ENCODE assay signal across 15 cellular contexts in genomic region chr7:134470864-134471263, GRCh38. TPM values are rescaled to one million over a fixed set of nuclear protein-coding genes. Genes with fewer than 3 reads are reported as not detected.
DNase-seq lines count a peak whose midpoint lies in the region; ATAC-seq and TF ChIP-seq lines count a peak whose summit lies in the region.
"Had no signal": no experiment of that assay in that cellular context is flagged by ENCODE, and none has a peak within 500 bp of the region (broad histone marks: within the 10 kb centered on the region; RNA-seq: fewer than 3 reads in every experiment).

No MANE protein-coding gene starts in this region.

- no peak overlapping the region for H3K9ac ChIP-seq in PC-3 (ENCODE audit: low read length)
- H3K9ac ChIP-seq in endodermal cell (ENCODE audit: extremely low read depth, low read length, poor library complexity, severe bottlenecking): no peak overlapping the region

- no peaks in the 10 kb centered on the region for H3K79me2 ChIP-seq in PC-3 (ENCODE audit: low read length)

- no peaks in the 10 kb centered on the region for H3K36me3 ChIP-seq in PC-3 (ENCODE audit: low read depth, low read length)
- H3K36me3 ChIP-seq in endodermal cell (ENCODE audit: control insufficient read depth, insufficient read depth, low read length): no peaks in the 10 kb centered on the region
- H3K36me3 ChIP-seq: prostate gland had no signal

- ATAC-seq in PC-3 (peak; percentile 90), GM18505 (IDR thresholded peaks at IDR 0.05; ENCODE audit: unreplicated experiment) (no peak)

- POLR2A ChIA-PET in PC-3 (lab: Charles Lee; ENCODE audit: unreplicated experiment): no interaction called here

- H3K27ac ChIP-seq in PC-3 (ENCODE audit: low read length) (no peak overlapping the region), endodermal cell (ENCODE audit: low read depth, low read length) (no peak overlapping the region)
- H3K27ac ChIP-seq: prostate gland had no signal

- H3K4me3 ChIP-seq in PC-3 (ENCODE audit: low read length): no peak overlapping the region
- peak overlapping the region; percentile 4 for H3K4me3 ChIP-seq in endodermal cell (ENCODE audit: low read length)
- H3K4me3 ChIP-seq: prostate gland had no signal

- no peaks in the 10 kb centered on the region for H3F3A ChIP-seq in PC-3 (ENCODE audit: low read length, unreplicated experiment)

- H3K27me3 Mint-ChIP-seq in activated naive CD4-positive, alpha-beta T cell treated with anti-CD3 and anti-CD28 coated beads for 36 hours (ENCODE audit: low read depth): no peaks in the 10 kb centered on the region
- H3K27me3 Mint-ChIP-seq in endodermal cell (ENCODE audit: insufficient read depth): peaks cover 4% of the 10 kb centered on the region
- no peaks in the 10 kb centered on the region for H3K27me3 Mint-ChIP-seq in progenitor cell of endocrine pancreas

- H4K20me1 ChIP-seq in PC-3 (ENCODE audit: low read length): no peaks in the 10 kb centered on the region

- intact Hi-C loops in activated naive CD4-positive, alpha-beta T cell treated with anti-CD3 and anti-CD28 coated beads for 36 hours (cut with micrococcal nuclease): no loop called here
- intact Hi-C loops in PC-3 (cut with micrococcal nuclease): no loop called here

- no peak overlapping the region for H3K4me3 Mint-ChIP-seq in activated naive CD4-positive, alpha-beta T cell treated with anti-CD3 and anti-CD28 coated beads for 36 hours
- no peak overlapping the region for H3K4me3 Mint-ChIP-seq in endodermal cell
- no peak overlapping the region for H3K4me3 Mint-ChIP-seq in progenitor cell of endocrine pancreas (ENCODE audit: low read depth)
- H3K4me3 Mint-ChIP-seq: central memory CD8-positive, alpha-beta T cell had no signal

- no peaks in the 10 kb centered on the region for H3K9me2 ChIP-seq in PC-3 (replicated peaks; ENCODE audit: low read length)

- no peaks in the 10 kb centered on the region for H3K36me3 Mint-ChIP-seq in activated naive CD4-positive, alpha-beta T cell treated with anti-CD3 and anti-CD28 coated beads for 36 hours (ENCODE audit: low read depth)
- H3K36me3 Mint-ChIP-seq in endodermal cell (ENCODE audit: low read depth) (peaks cover 2% of the 10 kb centered on the region), progenitor cell of endocrine pancreas (ENCODE audit: insufficient read depth) (no peaks in the 10 kb centered on the region)

- H3K27ac Mint-ChIP-seq in activated naive CD4-positive, alpha-beta T cell treated with anti-CD3 and anti-CD28 coated beads for 36 hours: no peak overlapping the region
- no peak overlapping the region for H3K27ac Mint-ChIP-seq in endodermal cell
- H3K27ac Mint-ChIP-seq in progenitor cell of endocrine pancreas: no peak overlapping the region

- H3K27me3 ChIP-seq in PC-3 (ENCODE audit: low read length) (no peaks in the 10 kb centered on the region), endodermal cell (ENCODE audit: control insufficient read depth, insufficient read depth, low read length, poor library complexity, severe bottlenecking) (no peaks in the 10 kb centered on the region)

- no peak for TF ChIP-seq CTCF in PC-3 (conservative IDR thresholded peaks at IDR 0.05; ENCODE audit: low read depth, low read length)
- TF ChIP-seq CTCF in endodermal cell (conservative IDR thresholded peaks at IDR 0.05): no peak
- TF ChIP-seq CTCF in progenitor cell of endocrine pancreas (IDR thresholded peaks at IDR 0.05; ENCODE audit: unreplicated experiment): no peak

- DNase-seq in activated naive CD4-positive, alpha-beta T cell treated with anti-CD3 and anti-CD28 coated beads for 36 hours: peak; percentile 18
- DNase-seq in activated naive CD4-positive, alpha-beta T cell treated with anti-CD3 and anti-CD28 coated beads, Interleukin-2, amount 50 U/mL, for 16 hours: no peak
- DNase-seq in PC-3: peak; percentile 79
- DNase-seq in endodermal cell: no peak
- DNase-seq in renal cortical epithelial cell (ENCODE audit: low read depth): peak; percentile 93
- DNase-seq in progenitor cell of endocrine pancreas (ENCODE audit: low spot score, unreplicated experiment): no peak
- DNase-seq in C1 segment of cervical spinal cord (lab: John Stamatoyannopoulos, UW): no peak
- DNase-seq: activated CD4-positive, alpha-beta T cell treated with anti-CD3 and anti-CD28 coated beads for 4 hours; Karpas-422; NCI-H2171 treated with DMSO at 0.1 percent for 48 hours; stimulated activated CD8-positive, alpha-beta memory T cell treated with anti-CD3 and anti-CD28 coated beads, Interleukin-4, amount 100 ng/mL, for 48 hours; T-helper 1 cell had no signal

- WGBS in endodermal cell (ENCODE audit: insufficient coverage in 1 of 2, insufficient read length in 1 of 2), 2 experiments: 94 to 100% methylated on average over 3 to 4 of the region's 4 CpGs

- no peaks in the 10 kb centered on the region for H3K4me1 Mint-ChIP-seq in activated naive CD4-positive, alpha-beta T cell treated with anti-CD3 and anti-CD28 coated beads for 36 hours (ENCODE audit: low read depth)
- H3K4me1 Mint-ChIP-seq in endodermal cell (peaks cover 25% of the 10 kb centered on the region), progenitor cell of endocrine pancreas (ENCODE audit: low read depth) (peaks cover 1% of the 10 kb centered on the region)
- H3K4me1 Mint-ChIP-seq: central memory CD8-positive, alpha-beta T cell had no signal

- peaks cover 2% of the 10 kb centered on the region for H3K9me3 Mint-ChIP-seq in activated naive CD4-positive, alpha-beta T cell treated with anti-CD3 and anti-CD28 coated beads for 36 hours
- H3K9me3 Mint-ChIP-seq in endodermal cell (peaks cover 5% of the 10 kb centered on the region), progenitor cell of endocrine pancreas (ENCODE audit: low read depth) (no peaks in the 10 kb centered on the region)
- H3K9me3 Mint-ChIP-seq: central memory CD8-positive, alpha-beta T cell had no signal

- H3K9me3 ChIP-seq in PC-3 (ENCODE audit: low read length): no peaks in the 10 kb centered on the region
- peaks cover 20% of the 10 kb centered on the region for H3K9me3 ChIP-seq in endodermal cell (ENCODE audit: control insufficient read depth, low read length)
- H3K9me3 ChIP-seq: prostate gland had no signal

- H3K4me1 ChIP-seq in PC-3 (ENCODE audit: insufficient read depth, low read length) (peaks cover 14% of the 10 kb centered on the region), endodermal cell (ENCODE audit: control insufficient read depth, insufficient read depth, low read length) (peaks cover 2% of the 10 kb centered on the region)
- H3K4me1 ChIP-seq: prostate gland had no signal

- no peak for TF ChIP-seq POLR2A in GM18505 (IDR thresholded peaks at IDR 0.05; ENCODE audit: borderline replicate concordance, extremely low read depth, insufficient read depth, insufficient read length)

- CTCF ChIA-PET in activated naive CD4-positive, alpha-beta T cell treated with anti-CD3 and anti-CD28 coated beads for 36 hours (lab: Charles Lee): interaction anchor here (0.6 to 1.6 kb wide), 3 partner anchors 10 to 177 kb away, joined by 3 read pairs; no protein-coding TSS in a partner anchor
- CTCF ChIA-PET in PC-3 (lab: Charles Lee): interaction anchor here (0.6 kb wide), 1 partner anchor 146 kb away, joined by 3 read pairs; no protein-coding TSS in a partner anchor

- BruUV-seq in PC-3 (replicated peaks; lab: Mats Ljungman, UMichigan): no TSS peak

- no peak overlapping the region for H3K4me2 ChIP-seq in PC-3 (ENCODE audit: low read length)

- H2AFZ ChIP-seq in PC-3 (ENCODE audit: low read length): 0 out of 2 replicates have a peak overlapping the region, but pooled peaks have one; percentile 44

RNA-seq across cellular contexts. Expression of gene AKR1B1, which starts 12.0 kb away (rescaled TPM):
- total RNA-seq in activated naive CD4-positive, alpha-beta T cell treated with anti-CD3 and anti-CD28 coated beads for 36 hours: 100 to 1,000 TPM; 103 to 107 TPM
- total RNA-seq in PC-3 (2014; rRNA removed): 1.6 TPM in 1 of 2 replicates, not detected in the other
- total RNA-seq in endodermal cell: 100 to 1,000 TPM; 152 to 216 TPM
- polyA plus RNA-seq in endodermal cell (2013, experiment 1 of 2): 148 TPM
- polyA plus RNA-seq in endodermal cell (2013, experiment 2 of 2): 146 TPM
- total RNA-seq in renal cortical epithelial cell: 931 and 988 TPM in 2 replicates
- 96.0 and 99.8 TPM in 2 replicates for total RNA-seq in progenitor cell of endocrine pancreas

RNA-seq across cellular contexts. Expression of gene AKR1B10, which starts 56.5 kb away (rescaled TPM):
- total RNA-seq in activated naive CD4-positive, alpha-beta T cell treated with anti-CD3 and anti-CD28 coated beads for 36 hours: not detected
- total RNA-seq in PC-3 (2014; rRNA removed): 8.3 and 8.8 TPM in 2 replicates
- total RNA-seq in endodermal cell: under 1 TPM; 0.51 to 0.93 TPM
- polyA plus RNA-seq in endodermal cell (2013, experiment 1 of 2): 0.18 TPM
- 0.17 TPM for polyA plus RNA-seq in endodermal cell (2013, experiment 2 of 2)
- total RNA-seq in renal cortical epithelial cell: 0.10 and 1.7 TPM in 2 replicates
- total RNA-seq in progenitor cell of endocrine pancreas: 0.55 TPM in 1 of 2 replicates, not detected in the other

Comparison
In these comparisons a context has a peak if more than half of its experiments do, and no peak if none do; other contexts are left out.
1. DNase-seq: peak in activated naive CD4-positive, alpha-beta T cell treated with anti-CD3 and anti-CD28 coated beads for 36 hours (single experiment), PC-3 (single experiment) and renal cortical epithelial cell (single experiment); none in activated naive CD4-positive, alpha-beta T cell treated with anti-CD3 and anti-CD28 coated beads, Interleukin-2, amount 50 U/mL, for 16 hours (single experiment), endodermal cell (single experiment), progenitor cell of endocrine pancreas (single experiment) and C1 segment of cervical spinal cord (0 of 14).
2. RNA of gene AKR1B1, which starts 12.0 kb away (total RNA-seq): 931 to 988 TPM in renal cortical epithelial cell, 152 to 216 TPM in endodermal cell, 103 to 107 TPM in activated naive CD4-positive, alpha-beta T cell treated with anti-CD3 and anti-CD28 coated beads for 36 hours and 96.0 to 99.8 TPM in progenitor cell of endocrine pancreas; 1.6 TPM in PC-3; every median in the first group is over 10 times any median in the second.